12 cellular contexts compared by ENCODE assay signal in genomic region chr7:116227678-116228239, GRCh38. TPM values are rescaled to one million over a fixed set of nuclear protein-coding genes. Genes with fewer than 3 reads are reported as not detected.
DNase-seq lines count a peak whose midpoint lies in the region; ATAC-seq and TF ChIP-seq lines count a peak whose summit lies in the region.
"Had no signal": no experiment of that assay in that cellular context is flagged by ENCODE, and none has a peak within 500 bp of the region (broad histone marks: within the 10 kb centered on the region; RNA-seq: fewer than 3 reads in every experiment).

No MANE protein-coding gene starts in this region.

- DNase-seq in BJ (ENCODE audit: low read depth), result peak; percentile 85
- peak; percentile 87 for DNase-seq in Panc1 (ENCODE audit: low read depth, low spot score)
- peak; percentile 83 for DNase-seq in epithelial cell of esophagus (ENCODE audit: low read depth)
- DNase-seq in non-pigmented ciliary epithelial cell (ENCODE audit: low read depth), result peak; percentile 82
- DNase-seq in naive thymus-derived CD8-positive, alpha-beta T cell, result no peak
- DNase-seq in head of caudate nucleus, result no peak
- DNase-seq: activated CD4-positive, alpha-beta T cell treated with anti-CD3 and anti-CD28 coated beads for 48 hours; NCI-H1694; SIG-M5 had no signal

- no peak for TF ChIP-seq CTCF in BJ (IDR thresholded peaks at IDR 0.05; ENCODE audit: insufficient read depth, low read depth, low read length)
- no peak for TF ChIP-seq CTCF in Panc1 (IDR thresholded peaks at IDR 0.05)
- TF ChIP-seq CTCF in epithelial cell of esophagus (IDR thresholded peaks at IDR 0.05; ENCODE audit: insufficient read depth, low read depth, low read length, missing control alignments), result no peak

- intact Hi-C loops in Panc1 (cut with micrococcal nuclease; ENCODE audit: unreplicated experiment) (no loop called here), head of caudate nucleus (cut with DNase I) (no loop called here)

- CTCF ChIA-PET in BJ (lab: Yijun Ruan, JAX) (interaction anchor here (10.1 kb wide), 1 partner anchor 49 kb away, joined by 192 read pairs; no protein-coding TSS in a partner anchor), Panc1 (lab: Charles Lee) (no interaction called here)

- H3K4me3 ChIP-seq in BJ (ENCODE audit: low read depth, low read length), result no peak overlapping the region
- H3K4me3 ChIP-seq in Panc1 (ENCODE audit: low read depth in 2 of 2, low read length in 2 of 2), result no peak overlapping the region
- no peak overlapping the region for H3K4me3 ChIP-seq in epithelial cell of esophagus (ENCODE audit: low read length)

- peaks cover 40 to 95% (median 89%) of the 10 kb centered on the region in 4 donors for H3K4me1 Mint-ChIP-seq in naive thymus-derived CD8-positive, alpha-beta T cell

- no TSS peak for BruUV-seq in Panc1 (replicated peaks; lab: Mats Ljungman, UMichigan)

- H3K27ac ChIP-seq in Panc1 (ENCODE audit: low read length), result no peak overlapping the region

- peak overlapping the region in 5 of 10 donors; percentile 45 to 77 (median 63) for H3K27ac Mint-ChIP-seq in naive thymus-derived CD8-positive, alpha-beta T cell

- ATAC-seq in Panc1 (0 out of 2 replicates have a peak, but pooled peaks have one; percentile 33), GM21381 (IDR thresholded peaks at IDR 0.05; ENCODE audit: unreplicated experiment) (no peak), GM19351 (IDR thresholded peaks at IDR 0.05; ENCODE audit: unreplicated experiment) (no peak)
- no peak for ATAC-seq in naive thymus-derived CD8-positive, alpha-beta T cell
- ATAC-seq: activated naive CD4-positive, alpha-beta T cell treated with anti-CD3 and anti-CD28 coated beads, Interleukin-2, amount 50 U/mL, for 72 hours had no signal

- no peaks in the 10 kb centered on the region for H3K36me3 Mint-ChIP-seq in naive thymus-derived CD8-positive, alpha-beta T cell
- H3K36me3 Mint-ChIP-seq: activated naive CD4-positive, alpha-beta T cell treated with anti-CD3 and anti-CD28 coated beads, Interleukin-2, amount 50 U/mL, for 72 hours had no signal

- in situ Hi-C loops in Panc1 (cut with HindIII; ENCODE audit: low pct_unique_long_range_greater_than_20kb, low sequenced_read_pairs), result no loop called here

- no peaks in the 10 kb centered on the region for H3K27me3 Mint-ChIP-seq in naive thymus-derived CD8-positive, alpha-beta T cell

- H3K4me1 ChIP-seq in Panc1 (ENCODE audit: control insufficient read depth, insufficient read depth, low read length), result peaks cover 78% of the 10 kb centered on the region

- no peaks in the 10 kb centered on the region for H3K9me3 ChIP-seq in Panc1 (ENCODE audit: control insufficient read depth, insufficient read depth, low read depth, low read length)

- no peaks in the 10 kb centered on the region for H3K27me3 ChIP-seq in BJ (ENCODE audit: control insufficient read depth, insufficient read depth, low read length)
- H3K27me3 ChIP-seq in Panc1 (ENCODE audit: control insufficient read depth, insufficient read depth, low read length), result no peaks in the 10 kb centered on the region

- POLR2A ChIA-PET in BJ (lab: Charles Lee), result no interaction called here
- POLR2A ChIA-PET in Panc1 (lab: Charles Lee), result no interaction called here
- POLR2A ChIA-PET in naive thymus-derived CD8-positive, alpha-beta T cell (lab: Charles Lee), result interaction anchor here (1.1 kb wide), 1 partner anchor 17 kb away, joined by 5 read pairs; the partner anchor contains the start of gene TES

- H3K4me3 Mint-ChIP-seq in naive thymus-derived CD8-positive, alpha-beta T cell, result peak overlapping the region in 2 of 10 donors; percentile 19 to 52

- no peaks in the 10 kb centered on the region for H3K9me3 Mint-ChIP-seq in naive thymus-derived CD8-positive, alpha-beta T cell
- H3K9me3 Mint-ChIP-seq: activated naive CD4-positive, alpha-beta T cell treated with anti-CD3 and anti-CD28 coated beads, Interleukin-2, amount 50 U/mL, for 72 hours had no signal

- H3K36me3 ChIP-seq in BJ (ENCODE audit: control insufficient read depth, insufficient read depth, low read length) (no peaks in the 10 kb centered on the region), Panc1 (ENCODE audit: control insufficient read depth, insufficient read depth, low read length) (no peaks in the 10 kb centered on the region)

RNA-seq across cellular contexts. Expression of gene TES, which starts 17.4 kb away (rescaled TPM):
- 93.2 and 108 TPM in 2 replicates for polyA plus RNA-seq in BJ (2011; rRNA removed)
- 44.0 and 58.5 TPM in 2 replicates for polyA minus RNA-seq in BJ (2011; rRNA and poly(A)+ RNA removed)
- 99.4 TPM for total RNA-seq in Panc1 (2021; ENCODE audit: unreplicated experiment)
- 84.1 TPM for polyA plus RNA-seq in Panc1 (2012; ENCODE audit: insufficient read length)
- total RNA-seq in naive thymus-derived CD8-positive, alpha-beta T cell, result 100 to 1,000 TPM; 119 to 122 TPM
- 100 to 1,000 TPM; 177 to 185 (median 181) TPM for polyA plus RNA-seq in naive thymus-derived CD8-positive, alpha-beta T cell

Comparison
In these comparisons a context has a peak if more than half of its experiments do, and no peak if none do; other contexts are left out.
1. DNase-seq: peak in BJ (single experiment), Panc1 (single experiment), epithelial cell of esophagus (single experiment) and non-pigmented ciliary epithelial cell (single experiment); none in naive thymus-derived CD8-positive, alpha-beta T cell (0 of 10) and head of caudate nucleus (0 of 42).